In the genomic region with DNA sequence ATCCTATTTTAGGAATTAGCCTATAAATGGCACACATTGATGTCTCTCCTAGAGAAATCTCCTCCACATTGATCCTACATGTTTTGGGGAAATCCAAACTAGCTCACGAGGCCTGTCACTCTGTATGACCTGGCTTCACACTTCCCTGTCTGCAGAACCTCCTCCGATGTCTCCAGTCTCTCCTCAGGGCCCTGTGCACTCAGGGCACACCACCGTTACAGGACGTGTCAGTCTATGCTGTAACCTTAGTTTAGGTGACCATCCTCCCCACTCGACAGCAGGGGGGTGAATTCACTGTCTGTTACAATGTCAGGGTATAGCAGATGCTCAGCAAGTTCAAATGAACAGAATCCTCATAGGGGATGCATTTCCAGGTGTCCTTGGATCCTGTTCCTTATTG, we compare ENCODE assay signal across 28 cellular contexts.
"Had no signal": no experiment of that assay in that cellular context is flagged by ENCODE, and none has a peak within 500 bp of the region (broad histone marks: within the 10 kb centered on the region; RNA-seq: fewer than 3 reads in every experiment).

No MANE protein-coding gene starts in this region.

- H3K36me3 ChIP-seq: lower lobe of right lung, ovary, stomach, thyroid gland, transverse colon, upper lobe of left lung, uterus had no signal

- H3K27me3 Mint-ChIP-seq: natural killer cell treated with Interleukin-12 subunit alpha and Interleukin-12 subunit beta and Interleukin-15 and Interleukin-18, amount 100 ng/mL, for 72 hours; stimulated activated naive B cell treated with anti-CD40 and anti-IgM and Interleukin-4, amounts not matched to agents 10 μg/mL and 1 μg/mL and 100 μg/mL, for 72 hours had no signal

- H3K9me3 ChIP-seq: lower lobe of right lung, testis, thyroid gland had no signal

- H3K4me3 ChIP-seq: lower lobe of right lung, mucosa of descending colon, ovary, skin epidermis, stomach, testis, thyroid gland, transverse colon, upper lobe of left lung, uterus had no signal

- DNase-seq: hypothalamus; immature natural killer cell; left ventricle myocardium superior; lower lobe of right lung; mesendoderm; midbrain; mucosa of descending colon; naive thymus-derived CD4-positive, alpha-beta T cell; ovary; right cardiac atrium; stimulated activated CD4-positive, alpha-beta T cell treated with anti-CD3 and anti-CD28 coated beads, Interleukin-12 subunit alpha, Interleukin-12 subunit beta, amount 100 ng/mL, for 4 hours; stimulated activated CD4-positive, alpha-beta T cell treated with anti-CD3 and anti-CD28 coated beads, Interleukin-15, amount 100 ng/mL, for 24 hours; stimulated activated CD4-positive, alpha-beta T cell treated with anti-CD3 and anti-CD28 coated beads, Interleukin-2, amount 100 ng/mL, for 24 hours; stimulated activated CD4-positive, alpha-beta T cell treated with anti-CD3 and anti-CD28 coated beads, Interleukin-4, amount 100 ng/mL, for 1 hour; stimulated activated naive B cell treated with anti-CD40 and anti-IgM and Interleukin-4, amounts not matched to agents 10 μg/mL and 1 μg/mL and 100 μg/mL, for 72 hours; stimulated activated naive CD8-positive, alpha-beta T cell treated with anti-CD3 and anti-CD28 coated beads, Interleukin-15, Interleukin-2, amounts not matched to agents 100 U/mL and 50 U/mL, for 24 hours; stomach; testis; thyroid gland; transverse colon; upper lobe of left lung; uterus had no signal

- H3K4me3 Mint-ChIP-seq: immature natural killer cell; naive thymus-derived CD4-positive, alpha-beta T cell; natural killer cell treated with Interleukin-12 subunit alpha and Interleukin-12 subunit beta and Interleukin-15 and Interleukin-18, amount 100 ng/mL, for 72 hours; stimulated activated naive B cell treated with anti-CD40 and anti-IgM and Interleukin-4, amounts not matched to agents 10 μg/mL and 1 μg/mL and 100 μg/mL, for 72 hours had no signal

- H3K36me3 Mint-ChIP-seq: natural killer cell treated with Interleukin-12 subunit alpha and Interleukin-12 subunit beta and Interleukin-15 and Interleukin-18, amount 100 ng/mL, for 72 hours; stimulated activated naive B cell treated with anti-CD40 and anti-IgM and Interleukin-4, amounts not matched to agents 10 μg/mL and 1 μg/mL and 100 μg/mL, for 72 hours had no signal

- ATAC-seq: left lobe of liver; left ventricle myocardium superior; lower lobe of right lung; mucosa of descending colon; naive thymus-derived CD4-positive, alpha-beta T cell; natural killer cell treated with Interleukin-12 subunit alpha and Interleukin-12 subunit beta and Interleukin-15 and Interleukin-18, amount 100 ng/mL, for 72 hours; right cardiac atrium; sciatic nerve; stimulated activated naive B cell treated with anti-CD40 and anti-IgM and Interleukin-4, amounts not matched to agents 10 μg/mL and 1 μg/mL and 100 μg/mL, for 72 hours; stimulated activated naive CD8-positive, alpha-beta T cell treated with anti-CD3 and anti-CD28 coated beads, Interleukin-15, Interleukin-2, amounts not matched to agents 100 U/mL and 50 U/mL, for 24 hours had no signal

- FAIRE-seq: islet of Langerhans had no signal

- H3K27ac Mint-ChIP-seq: immature natural killer cell; naive thymus-derived CD4-positive, alpha-beta T cell; natural killer cell treated with Interleukin-12 subunit alpha and Interleukin-12 subunit beta and Interleukin-15 and Interleukin-18, amount 100 ng/mL, for 72 hours; progenitor cell of endocrine pancreas; stimulated activated naive B cell treated with anti-CD40 and anti-IgM and Interleukin-4, amounts not matched to agents 10 μg/mL and 1 μg/mL and 100 μg/mL, for 72 hours had no signal

- H3K4me1 Mint-ChIP-seq: immature natural killer cell; naive thymus-derived CD4-positive, alpha-beta T cell; stimulated activated naive B cell treated with anti-CD40 and anti-IgM and Interleukin-4, amounts not matched to agents 10 μg/mL and 1 μg/mL and 100 μg/mL, for 72 hours had no signal

- H3K27ac ChIP-seq: lower lobe of right lung, ovary, skin epidermis, stomach, testis, thyroid gland, transverse colon, upper lobe of left lung, uterus had no signal

- H3K4me1 ChIP-seq: lower lobe of right lung, stomach, testis, thyroid gland, transverse colon, upper lobe of left lung, uterus had no signal

- H3K27me3 ChIP-seq: ovary, stomach, testis, thyroid gland, transverse colon, upper lobe of left lung, uterus had no signal
